1 cellular context compared by ENCODE assay signal in genomic region chr2:167253025-167253424, GRCh38.
TF ChIP-seq lines count a peak whose summit lies in the region.

No MANE protein-coding gene starts in this region.

TF ChIP-seq in endothelial cell of umbilical vein, 7 proteins besides CTCF, POLR2A, EP300 and RAD21:
- TF ChIP-seq MAX (IDR thresholded peaks at IDR 0.05; ENCODE audit: insufficient read depth, insufficient read length) = no peak
- no peak for TF ChIP-seq EZH2 (IDR thresholded peaks at IDR 0.05; ENCODE audit: borderline replicate concordance, low read depth, low read length, severe bottlenecking)
- no peak for TF ChIP-seq POLR2AphosphoS5 (IDR thresholded peaks at IDR 0.05; ENCODE audit: insufficient read depth, low read depth, low read length)
- no peak for TF ChIP-seq JUN (IDR thresholded peaks at IDR 0.05; ENCODE audit: borderline replicate concordance, insufficient read depth, insufficient read length, low read depth)
TF ChIP-seq in endothelial cell of umbilical vein: peak in this region for 0.
